8 cellular contexts compared by ENCODE assay signal in the genomic region with DNA sequence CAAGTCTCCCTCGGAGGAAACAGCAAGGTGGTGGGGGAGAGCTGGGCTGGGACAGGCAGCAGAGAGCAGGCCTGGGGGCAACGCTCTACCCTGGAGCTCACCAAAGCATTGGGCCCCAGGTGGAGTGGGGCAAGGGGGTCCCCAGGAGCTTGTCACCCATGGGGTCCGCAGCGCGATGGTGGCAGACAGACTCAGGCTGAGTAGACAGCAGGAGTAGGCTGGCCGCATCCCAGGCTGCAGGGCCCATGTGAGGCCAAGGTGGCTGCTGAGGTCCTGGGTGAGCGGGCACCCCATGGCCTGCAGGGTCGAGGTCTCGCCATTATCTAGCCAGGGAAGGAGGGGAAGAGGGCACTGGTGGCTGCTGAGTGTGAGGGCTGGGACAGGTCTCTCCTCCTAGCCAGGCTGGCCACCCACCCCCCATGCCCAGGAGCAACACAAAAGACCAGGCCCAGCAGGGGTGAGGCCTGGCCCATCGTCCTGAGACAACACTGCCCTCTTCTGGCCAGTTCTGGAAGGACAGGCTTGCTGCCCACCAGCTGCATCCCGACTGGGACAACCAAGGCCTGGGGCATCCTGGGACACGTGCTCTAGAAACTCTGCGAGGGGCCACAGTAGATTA. TPM values are rescaled to one million over a fixed set of nuclear protein-coding genes. Genes with fewer than 3 reads are reported as not detected.
DNase-seq lines count a peak whose midpoint lies in the region; ATAC-seq and TF ChIP-seq lines count a peak whose summit lies in the region.

No MANE protein-coding gene starts in this region.

- H3K36me3 Mint-ChIP-seq in activated CD4-positive, alpha-beta memory T cell treated with anti-CD3 and anti-CD28 coated beads for 36 hours = no peaks in the 10 kb centered on the region

- no peak overlapping the region for H3K4me3 ChIP-seq in mesenchymal stem cell (ENCODE audit: insufficient read depth in 1 of 2, low read depth in 1 of 2, low read length in 2 of 2)

- no peak overlapping the region for H2BK12ac ChIP-seq in mesenchymal stem cell (ENCODE audit: low read length in 2 of 2)

- peak overlapping the region in 1 of 2 experiments; percentile 18 for H3K18ac ChIP-seq in mesenchymal stem cell (ENCODE audit: low read depth in 1 of 2, low read length in 2 of 2)

- H3K4me1 Mint-ChIP-seq in activated CD4-positive, alpha-beta memory T cell treated with anti-CD3 and anti-CD28 coated beads for 36 hours (ENCODE audit: low read depth) = peaks cover 4% of the 10 kb centered on the region

- H3K4me2 ChIP-seq in mesenchymal stem cell (ENCODE audit: low read length, poor library complexity, severe bottlenecking) = no peak overlapping the region

- no peak overlapping the region for H2BK120ac ChIP-seq in mesenchymal stem cell (ENCODE audit: low read depth, low read length)

- TF ChIP-seq CTCF in GM20000 (IDR thresholded peaks at IDR 0.05; ENCODE audit: extremely low read depth, missing control alignments) = peak; percentile 76

- peak; percentile 32 to 36 for DNase-seq in AML-193 (lab: John Stamatoyannopoulos, UW)
- peak; percentile 90 for DNase-seq in GM20000 (ENCODE audit: low spot score)
- peak; percentile 8 for DNase-seq in NCI-H748 treated with DMSO at 0.1 percent for 48 hours (lab: John Stamatoyannopoulos, UW)
- DNase-seq in activated CD4-positive, alpha-beta memory T cell treated with anti-CD3 and anti-CD28 coated beads for 36 hours = peak; percentile 84
- peak; percentile 69 for DNase-seq in effector CD4-positive, alpha-beta T cell
- peak; percentile 59 for DNase-seq in mesenchymal stem cell
- DNase-seq in stimulated activated CD8-positive, alpha-beta memory T cell treated with anti-CD3 and anti-CD28 coated beads, Interleukin-4, amount 100 ng/mL, for 4 hours (ENCODE audit: low read depth in 2 of 2, low spot score in 1 of 2) = peak; percentile 40 to 70

- no peak overlapping the region for H3K4ac ChIP-seq in mesenchymal stem cell (ENCODE audit: low read depth in 1 of 2, low read length in 2 of 2)

- no peak for ATAC-seq in HG03520 (IDR thresholded peaks at IDR 0.05; ENCODE audit: unreplicated experiment)

- H3K9ac ChIP-seq in mesenchymal stem cell (ENCODE audit: low read length) = no peak overlapping the region

- H3K14ac ChIP-seq in mesenchymal stem cell (ENCODE audit: low read length in 2 of 2) = no peak overlapping the region

- CTCF ChIA-PET in activated CD4-positive, alpha-beta memory T cell treated with anti-CD3 and anti-CD28 coated beads for 36 hours (lab: Charles Lee) = interaction anchor here (0.6 to 3.8 kb wide), 27 partner anchors 9 to 371 kb away, joined by 3 to 56 read pairs (median 4); partner anchors contain the start of genes CEBPA, PEPD and SLC7A10

- H2AFZ ChIP-seq in mesenchymal stem cell (ENCODE audit: low read depth, low read length) = no peak overlapping the region

- H2BK15ac ChIP-seq in mesenchymal stem cell (ENCODE audit: low read depth, poor library complexity, severe bottlenecking) = no peak overlapping the region

- no peaks in the 10 kb centered on the region for H3K9me3 Mint-ChIP-seq in activated CD4-positive, alpha-beta memory T cell treated with anti-CD3 and anti-CD28 coated beads for 36 hours

- 55% methylated on average over 12 of the region's 13 CpGs for WGBS in mesenchymal stem cell

- H3K79me1 ChIP-seq in mesenchymal stem cell (replicated peaks; ENCODE audit: low read length, poor library complexity, severe bottlenecking) = no peaks in the 10 kb centered on the region

- no peak overlapping the region for H3K23ac ChIP-seq in mesenchymal stem cell (ENCODE audit: low read length in 2 of 2)

- peaks cover 8% of the 10 kb centered on the region for H3K4me1 ChIP-seq in mesenchymal stem cell (ENCODE audit: control insufficient read depth, insufficient read depth, low read depth, low read length)

- H4K91ac ChIP-seq in mesenchymal stem cell (ENCODE audit: low read length) = no peak overlapping the region

- H3K27ac Mint-ChIP-seq in activated CD4-positive, alpha-beta memory T cell treated with anti-CD3 and anti-CD28 coated beads for 36 hours = no peak overlapping the region

- no peak overlapping the region for H4K8ac ChIP-seq in mesenchymal stem cell (ENCODE audit: low read length)

- no peak overlapping the region for H3K4me3 Mint-ChIP-seq in activated CD4-positive, alpha-beta memory T cell treated with anti-CD3 and anti-CD28 coated beads for 36 hours

- H3K9me3 ChIP-seq in mesenchymal stem cell (ENCODE audit: control insufficient read depth, low read length) = no peaks in the 10 kb centered on the region

- no peak overlapping the region for H2BK5ac ChIP-seq in mesenchymal stem cell (ENCODE audit: low read depth, low read length, poor library complexity, severe bottlenecking)

- no peak overlapping the region for H2AK5ac ChIP-seq in mesenchymal stem cell (ENCODE audit: low read length, severe bottlenecking)

- H3K27me3 ChIP-seq in mesenchymal stem cell (ENCODE audit: control insufficient read depth in 1 of 2, insufficient read depth in 1 of 2, low read length in 2 of 2) = no peaks in the 10 kb centered on the region

- no peaks in the 10 kb centered on the region for H3K27me3 Mint-ChIP-seq in activated CD4-positive, alpha-beta memory T cell treated with anti-CD3 and anti-CD28 coated beads for 36 hours

- intact Hi-C loops in activated CD4-positive, alpha-beta memory T cell treated with anti-CD3 and anti-CD28 coated beads for 36 hours (cut with micrococcal nuclease) = loop anchor here (1.0 to 5.0 kb wide), 2 partner anchors 171 to 264 kb away; no protein-coding TSS in a partner anchor

- H3K36me3 ChIP-seq in mesenchymal stem cell (ENCODE audit: control insufficient read depth in 1 of 2, insufficient read depth in 2 of 2, low read depth in 1 of 2, low read length in 2 of 2) = peaks cover 0 to 35% of the 10 kb centered on the region in 2 experiments

- POLR2A ChIA-PET in activated CD4-positive, alpha-beta memory T cell treated with anti-CD3 and anti-CD28 coated beads for 36 hours (lab: Charles Lee) = no interaction called here

- no peak overlapping the region for H3K27ac ChIP-seq in mesenchymal stem cell (ENCODE audit: low read length, poor library complexity, severe bottlenecking)

RNA-seq across cellular contexts. Expression of gene CEBPG, which starts 33.1 kb away (rescaled TPM):
- 10 to 100 TPM; 30.6 to 30.9 TPM for total RNA-seq in activated CD4-positive, alpha-beta memory T cell treated with anti-CD3 and anti-CD28 coated beads for 36 hours
- 12.3 TPM for polyA plus RNA-seq in mesenchymal stem cell (2013, experiment 1 of 2)
- 12.5 TPM for polyA plus RNA-seq in mesenchymal stem cell (2013, experiment 2 of 2)

Comparison
In these comparisons a context has a peak if more than half of its experiments do, and no peak if none do; other contexts are left out.
1. DNase-seq: peak in every context shown above with its lines; median percentile 90 in GM20000; 84 in activated CD4-positive, alpha-beta memory T cell treated with anti-CD3 and anti-CD28 coated beads for 36 hours; 69 in effector CD4-positive, alpha-beta T cell; 59 in mesenchymal stem cell; 55 in stimulated activated CD8-positive, alpha-beta memory T cell treated with anti-CD3 and anti-CD28 coated beads, Interleukin-4, amount 100 ng/mL, for 4 hours; 34 in AML-193; 8 in NCI-H748 treated with DMSO at 0.1 percent for 48 hours.